In genomic region chr19:17469371-17470203, GRCh38 we compare ENCODE assay signal across 8 cellular contexts. TPM values are rescaled to one million over a fixed set of nuclear protein-coding genes. Genes with fewer than 3 reads are reported as not detected.
DNase-seq lines count a peak whose midpoint lies in the region; ATAC-seq and TF ChIP-seq lines count a peak whose summit lies in the region.

No MANE protein-coding gene starts in this region.

- under 1% methylated on average over 45 of the region's 45 CpGs for WGBS in right cardiac atrium

- peaks cover 24% of the 10 kb centered on the region for H3K4me1 Mint-ChIP-seq in T-helper 17 cell

- H3K4me3 Mint-ChIP-seq in T-helper 17 cell: peak overlapping the region; percentile 100

- no peaks in the 10 kb centered on the region for H3K27me3 Mint-ChIP-seq in T-helper 17 cell

- DNase-seq in GM12864 (ENCODE audit: low read depth) (peak; percentile 81), NCI-H1105 treated with DMSO at 0.1 percent for 48 hours (lab: John Stamatoyannopoulos, UW) (peak; percentile 92), T-helper 17 cell (peak; percentile 73 to 92 (median 91)), anterior cingulate cortex (lab: John Stamatoyannopoulos, UW) (peak in 51 of 58 donors; percentile 52 to 99 (median 94)), right cardiac atrium (peak; percentile 97 to 99 (median 99)), uterus (peak; percentile 95 to 99)

- no peaks in the 10 kb centered on the region for H3K27me3 ChIP-seq in right cardiac atrium (ENCODE audit: control insufficient read depth, insufficient read depth)
- H3K27me3 ChIP-seq in rectal smooth muscle tissue (ENCODE audit: control insufficient read depth, insufficient read depth, low read length): no peaks in the 10 kb centered on the region
- H3K27me3 ChIP-seq in uterus: no peaks in the 10 kb centered on the region

- H3K36me3 Mint-ChIP-seq in T-helper 17 cell (ENCODE audit: low read depth): peaks cover 3% of the 10 kb centered on the region

- peak; percentile 52 for ATAC-seq in HG02610 (IDR thresholded peaks at IDR 0.05; ENCODE audit: unreplicated experiment)
- peak; percentile 89 for ATAC-seq in T-helper 17 cell
- peak; percentile 86 to 87 for ATAC-seq in right cardiac atrium

- H3K27ac ChIP-seq in right cardiac atrium (ENCODE audit: low read length) (peak overlapping the region; percentile 98), rectal smooth muscle tissue (ENCODE audit: low read depth, low read length) (peak overlapping the region; percentile 85), uterus (peak overlapping the region; percentile 89 to 92)

- peak overlapping the region; percentile 87 for H3K27ac Mint-ChIP-seq in T-helper 17 cell

- peak overlapping the region; percentile 39 for H3K9ac ChIP-seq in rectal smooth muscle tissue (ENCODE audit: low read length)

- H3K4me3 ChIP-seq in GM12864 (ENCODE audit: low read depth, low read length): peak overlapping the region; percentile 65
- H3K4me3 ChIP-seq in right cardiac atrium (ENCODE audit: low read length): peak overlapping the region; percentile 76
- H3K4me3 ChIP-seq in rectal smooth muscle tissue (ENCODE audit: low read length): peak overlapping the region; percentile 94
- peak overlapping the region; percentile 54 to 78 for H3K4me3 ChIP-seq in uterus

- TF ChIP-seq CTCF in GM12864 (IDR thresholded peaks at IDR 0.05; ENCODE audit: low read depth, low read length, missing control alignments) (no peak), uterus (IDR thresholded peaks at IDR 0.05) (peak in 2 of 4 experiments; percentile 5 to 16)

- TF ChIP-seq POLR2A in uterus (IDR thresholded peaks at IDR 0.05): peak in 1 of 2 donors; percentile 26

- H3K9me3 ChIP-seq in T-helper 17 cell (ENCODE audit: control insufficient read depth, low read length, poor library complexity, severe bottlenecking): no peaks in the 10 kb centered on the region
- H3K9me3 ChIP-seq in right cardiac atrium (ENCODE audit: control insufficient read depth, low read length): no peaks in the 10 kb centered on the region
- no peaks in the 10 kb centered on the region for H3K9me3 ChIP-seq in uterus

- no peaks in the 10 kb centered on the region for H3K36me3 ChIP-seq in rectal smooth muscle tissue (ENCODE audit: control insufficient read depth, insufficient read depth, low read length)
- no peaks in the 10 kb centered on the region for H3K36me3 ChIP-seq in uterus

- H3K4me1 ChIP-seq in right cardiac atrium (ENCODE audit: control insufficient read depth, insufficient read depth, low read length): peaks cover 3% of the 10 kb centered on the region
- H3K4me1 ChIP-seq in rectal smooth muscle tissue (ENCODE audit: control insufficient read depth, insufficient read depth, low read length): peaks cover 13% of the 10 kb centered on the region
- peaks cover 5 to 15% of the 10 kb centered on the region in 2 donors for H3K4me1 ChIP-seq in uterus

- intact Hi-C loops in right cardiac atrium (cut with DNase I) (loop anchor here in 3 of 4 donors (5.0 to 10.0 kb wide), 2 partner anchors 75 to 122 kb away; partner anchors contain the start of gene CCDC194 (in 1 of the 3)), uterus (cut with DNase I; ENCODE audit: low total_unique reads) (no loop called here)

RNA-seq across cellular contexts. Expression of gene SLC27A1, which starts 0.7 kb away (rescaled TPM):
- 1 to 10 TPM; 5.8 to 7.1 TPM for total RNA-seq in T-helper 17 cell
- 10 to 100 TPM; 28.2 to 63.6 (median 42.9) TPM for total RNA-seq in right cardiac atrium
- polyA plus RNA-seq in right cardiac atrium: 36.8 TPM
- total RNA-seq in uterus: 10 to 100 TPM in 3 of 4 donors, 1 to 10 TPM in 1; 7.1 to 36.5 (median 26.9) TPM

RNA-seq across cellular contexts. Expression of gene NXNL1, which starts 8.9 kb away (rescaled TPM):
- total RNA-seq in T-helper 17 cell: not detected
- total RNA-seq in right cardiac atrium: under 1 TPM in 2 of 4 donors, not detected in 2; 0.29 to 0.45 TPM
- polyA plus RNA-seq in right cardiac atrium: 0.63 TPM
- total RNA-seq in uterus: not detected

RNA-seq across cellular contexts. Expression of gene TMEM221, which starts 21.1 kb away (rescaled TPM):
- total RNA-seq in T-helper 17 cell: not detected
- total RNA-seq in right cardiac atrium: under 1 TPM in 3 of 4 donors, not detected in 1; 0.22 to 0.42 (median 0.34) TPM
- 0.43 TPM for polyA plus RNA-seq in right cardiac atrium
- 10 to 100 TPM in 1 of 4 donors, 1 to 10 TPM in 2, not detected in 1; 2.2 to 16.5 (median 3.9) TPM for total RNA-seq in uterus

RNA-seq across cellular contexts. Expression of gene PGLS, which starts 41.9 kb away (rescaled TPM):
- 10 to 100 TPM; 48.6 to 53.7 TPM for total RNA-seq in T-helper 17 cell
- total RNA-seq in right cardiac atrium: 10 to 100 TPM; 28.1 to 32.3 (median 30.1) TPM
- polyA plus RNA-seq in right cardiac atrium: 33.4 TPM
- total RNA-seq in uterus: 10 to 100 TPM; 16.9 to 41.0 (median 34.1) TPM

RNA-seq across cellular contexts. Expression of gene MVB12A, which starts 49.7 kb away (rescaled TPM):
- total RNA-seq in T-helper 17 cell: 10 to 100 TPM; 17.9 to 20.3 TPM
- 10 to 100 TPM; 20.6 to 27.2 (median 23.4) TPM for total RNA-seq in right cardiac atrium
- polyA plus RNA-seq in right cardiac atrium: 30.5 TPM
- total RNA-seq in uterus: 10 to 100 TPM in 3 of 4 donors, 1 to 10 TPM in 1; 3.8 to 46.7 (median 26.5) TPM

Comparison
In these comparisons a context has a peak if more than half of its experiments do, and no peak if none do; other contexts are left out.
1. Peak in every context shown above with its lines: DNase-seq, ATAC-seq, H3K4me3 ChIP-seq and H3K27ac ChIP-seq.